9 cellular contexts compared by ENCODE assay signal in the genomic region with DNA sequence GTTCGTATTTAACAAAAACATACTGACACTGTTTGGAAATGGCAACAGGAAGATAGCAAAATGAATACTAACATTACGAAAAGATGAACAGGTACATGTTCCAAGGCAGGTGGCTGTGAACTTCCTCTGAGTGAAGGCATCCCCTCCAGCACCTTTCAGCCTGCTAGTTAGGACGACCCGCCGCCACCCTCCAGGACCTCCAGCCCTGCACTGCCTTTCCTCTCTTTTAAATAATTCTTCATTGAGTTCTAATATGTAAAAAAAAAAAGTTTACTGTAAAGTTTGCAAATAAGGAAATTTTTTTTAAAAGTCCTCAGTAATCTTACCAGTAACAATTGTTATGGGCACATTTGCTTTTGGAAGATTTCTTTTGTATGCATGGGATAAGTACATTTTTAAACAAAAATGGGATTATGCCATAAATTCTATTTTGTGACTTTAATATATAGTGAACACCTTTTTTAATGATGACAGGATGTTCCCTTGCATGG. TPM values are rescaled to one million over a fixed set of nuclear protein-coding genes. Genes with fewer than 3 reads are reported as not detected.
DNase-seq lines count a peak whose midpoint lies in the region; ATAC-seq and TF ChIP-seq lines count a peak whose summit lies in the region.
"Had no signal": no experiment of that assay in that cellular context is flagged by ENCODE, and none has a peak within 500 bp of the region (broad histone marks: within the 10 kb centered on the region; RNA-seq: fewer than 3 reads in every experiment).

No MANE protein-coding gene starts in this region.

- H3K27ac ChIP-seq in DOHH2 (ENCODE audit: low read depth, low read length) (peak overlapping the region; percentile 90), SU-DHL-6 (ENCODE audit: low read depth, low read length) (peak overlapping the region; percentile 98)
- H3K27ac ChIP-seq: cardiac muscle cell had no signal

- peak overlapping the region; percentile 76 for H3K4me3 ChIP-seq in DOHH2 (ENCODE audit: low read length)
- peak overlapping the region; percentile 25 for H3K4me3 ChIP-seq in SU-DHL-6 (ENCODE audit: insufficient read depth, low read length, poor library complexity, severe bottlenecking)
- no peak overlapping the region for H3K4me3 ChIP-seq in H7 (ENCODE audit: insufficient read depth, low read depth, low read length)
- H3K4me3 ChIP-seq: cardiac muscle cell had no signal

- H3K9me2 ChIP-seq in DOHH2 (replicated peaks; ENCODE audit: control insufficient read depth, low read length) (no peaks in the 10 kb centered on the region), SU-DHL-6 (replicated peaks; ENCODE audit: insufficient read depth, low read length) (no peaks in the 10 kb centered on the region)

- ATAC-seq in esophagus mucosa (peak; percentile 3), HG03108 (IDR thresholded peaks at IDR 0.05; ENCODE audit: unreplicated experiment) (no peak)

- peak overlapping the region; percentile 99 for H3K9ac ChIP-seq in SU-DHL-6 (ENCODE audit: low read length)

- intact Hi-C loops in posterior vena cava (cut with DNase I), result loop anchor here in 1 of 2 donors (5.0 kb wide), 1 partner anchor 79 kb away; no protein-coding TSS in a partner anchor

- H3K79me2 ChIP-seq in DOHH2 (ENCODE audit: control insufficient read depth, low read length) (peaks cover 98% of the 10 kb centered on the region), SU-DHL-6 (ENCODE audit: insufficient read depth, low read length) (peaks cover 89% of the 10 kb centered on the region)

- peaks cover 80% of the 10 kb centered on the region for H3K4me1 ChIP-seq in DOHH2 (ENCODE audit: control insufficient read depth, low read length)

- H3F3A ChIP-seq in DOHH2 (ENCODE audit: control insufficient read depth, insufficient read depth) (peaks cover 81% of the 10 kb centered on the region), SU-DHL-6 (ENCODE audit: insufficient read depth) (peaks cover 99% of the 10 kb centered on the region)

- no peaks in the 10 kb centered on the region for H3K9me3 ChIP-seq in DOHH2 (ENCODE audit: control insufficient read depth, insufficient read depth, low read length)
- no peaks in the 10 kb centered on the region for H3K9me3 ChIP-seq in SU-DHL-6 (ENCODE audit: insufficient read depth, low read length)

- TF ChIP-seq CTCF in DOHH2 (IDR thresholded peaks at IDR 0.05; ENCODE audit: low read depth, low read length, poor library complexity, severe bottlenecking) (no peak), SU-DHL-6 (IDR thresholded peaks at IDR 0.05; ENCODE audit: insufficient read depth, low read length, poor library complexity, severe bottlenecking) (no peak)

- H3K27me3 ChIP-seq in DOHH2 (ENCODE audit: control insufficient read depth, low read length), result no peaks in the 10 kb centered on the region
- no peaks in the 10 kb centered on the region for H3K27me3 ChIP-seq in SU-DHL-6 (ENCODE audit: low read length)
- no peaks in the 10 kb centered on the region for H3K27me3 ChIP-seq in H7 (ENCODE audit: control insufficient read depth, insufficient read depth, low read length)
- H3K27me3 ChIP-seq: cardiac muscle cell had no signal

- DNase-seq in posterior vena cava (ENCODE audit: low spot score) (peak; percentile 86), H7 (no peak), NCI-H345 (lab: John Stamatoyannopoulos, UW) (no peak)
- DNase-seq in activated CD4-positive, CD25-positive, alpha-beta regulatory T cell (lab: John Stamatoyannopoulos, UW), result no peak

- H3K4me2 ChIP-seq in DOHH2 (ENCODE audit: low read length) (peak overlapping the region; percentile 88), SU-DHL-6 (ENCODE audit: low read depth, low read length, poor library complexity, severe bottlenecking) (peak overlapping the region; percentile 98)

- peaks cover 85% of the 10 kb centered on the region for H3K36me3 ChIP-seq in DOHH2 (ENCODE audit: control insufficient read depth, low read length)
- peaks cover 9% of the 10 kb centered on the region for H3K36me3 ChIP-seq in SU-DHL-6 (ENCODE audit: low read length)
- H3K36me3 ChIP-seq in H7 (replicated peaks; ENCODE audit: control insufficient read depth, insufficient read depth, low read length), result peaks cover 2% of the 10 kb centered on the region; the same call in 1 of the 2 replicates
- H3K36me3 ChIP-seq: cardiac muscle cell had no signal

- H4K20me1 ChIP-seq in DOHH2 (ENCODE audit: control insufficient read depth, insufficient read depth, low read depth, low read length), result peaks cover 14% of the 10 kb centered on the region; the same call in 1 of the 2 replicates
- no peaks in the 10 kb centered on the region for H4K20me1 ChIP-seq in SU-DHL-6 (ENCODE audit: low read depth, low read length)

- no peak overlapping the region for H2AFZ ChIP-seq in SU-DHL-6 (ENCODE audit: low read depth, low read length, severe bottlenecking)

RNA-seq across cellular contexts. Expression of a gene that starts 6.0 kb away (rescaled TPM):
- total RNA-seq in esophagus mucosa (389 TPM), posterior vena cava (1,000 to 10,000 TPM in 1 of 2 donors, 100 to 1,000 TPM in 1; 742 to 1,004 TPM)
- 6.4 and 10.6 TPM in 2 replicates for total RNA-seq in H7 (2014; rRNA removed; shearing (Covaris generic))

RNA-seq across cellular contexts. Expression of a gene that starts 42.2 kb away (rescaled TPM):
- total RNA-seq in esophagus mucosa (37.1 TPM), posterior vena cava (10 to 100 TPM; 19.0 to 20.7 TPM)
- total RNA-seq in H7 (2014; rRNA removed; shearing (Covaris generic)), result 24.5 and 37.1 TPM in 2 replicates

RNA-seq across cellular contexts. Expression of a gene that starts 46.2 kb away (rescaled TPM):
- total RNA-seq in esophagus mucosa (3.4 TPM), posterior vena cava (1 to 10 TPM; 6.1 to 9.6 TPM)
- 0.73 and 0.81 TPM in 2 replicates for total RNA-seq in H7 (2014; rRNA removed; shearing (Covaris generic))

Comparison
In these comparisons a context has a peak if more than half of its experiments do, and no peak if none do; other contexts are left out.
1. RNA of a gene that starts 6.0 kb away (total RNA-seq): 742 to 1,004 TPM in posterior vena cava and 389 TPM in esophagus mucosa (single experiment); 6.4 to 10.6 TPM in H7; every median in the first group is over 10 times any median in the second.